Comparison of ENCODE assay signal across 20 cellular contexts in genomic region chr2:129255610-129256313, GRCh38.
"Had no signal": no experiment of that assay in that cellular context is flagged by ENCODE, and none has a peak within 500 bp of the region (broad histone marks: within the 10 kb centered on the region; RNA-seq: fewer than 3 reads in every experiment).

No MANE protein-coding gene starts in this region.

- H3K27me3 ChIP-seq: cardiac muscle cell, sigmoid colon, tibial artery, uterus had no signal

- H3K4me1 Mint-ChIP-seq: activated naive CD4-positive, alpha-beta T cell treated with anti-CD3 and anti-CD28 coated beads, Interleukin-2, amount 10 ng/mL, durations not matched to agents 7 days and 5 days had no signal

- H3K27ac ChIP-seq: cardiac muscle cell, lower lobe of right lung, sigmoid colon, tibial artery, uterus had no signal

- H3K36me3 Mint-ChIP-seq: activated naive CD4-positive, alpha-beta T cell treated with anti-CD3 and anti-CD28 coated beads, Interleukin-2, amount 10 ng/mL, durations not matched to agents 7 days and 5 days had no signal

- ATAC-seq: left colon had no signal

- H3K9me3 ChIP-seq: uterus had no signal

- H3K27me3 Mint-ChIP-seq: activated naive CD4-positive, alpha-beta T cell treated with anti-CD3 and anti-CD28 coated beads, Interleukin-2, amount 10 ng/mL, durations not matched to agents 7 days and 5 days; dendritic cell treated with granulocyte-macrophage colony-stimulating factor and Interleukin-4, amounts not matched to agents 40 ng/mL and 50 ng/mL, for 4 days had no signal

- H3K36me3 ChIP-seq: cardiac muscle cell, lower lobe of right lung, sigmoid colon, tibial artery, uterus had no signal

- H3K27ac Mint-ChIP-seq: activated naive CD4-positive, alpha-beta T cell treated with anti-CD3 and anti-CD28 coated beads, Interleukin-2, amount 10 ng/mL, durations not matched to agents 7 days and 5 days; dendritic cell treated with granulocyte-macrophage colony-stimulating factor and Interleukin-4, amounts not matched to agents 40 ng/mL and 50 ng/mL, for 4 days; nephron had no signal

- H3K4me1 ChIP-seq: lower lobe of right lung, sigmoid colon, tibial artery, uterus had no signal

- H3K4me3 ChIP-seq: cardiac muscle cell, lower lobe of right lung, sigmoid colon, tibial artery, uterus had no signal

- DNase-seq: activated naive CD4-positive, alpha-beta T cell treated with anti-CD3 and anti-CD28 coated beads, Interleukin-2, amount 10 ng/mL, durations not matched to agents 7 days and 5 days; activated T-cell treated with anti-CD3 and anti-CD28 coated beads for 4 hours; effector memory CD4-positive, alpha-beta T cell; foreskin melanocyte; glutamatergic neuron; hippocampal formation; left colon; lower lobe of right lung; nucleus accumbens; posterior cingulate gyrus; sigmoid colon; stimulated activated naive CD4-positive, alpha-beta T cell; substantia nigra; T-helper 1 cell; T-helper 9 cell; tibial artery; uterus had no signal

- H3K4me3 Mint-ChIP-seq: activated naive CD4-positive, alpha-beta T cell treated with anti-CD3 and anti-CD28 coated beads, Interleukin-2, amount 10 ng/mL, durations not matched to agents 7 days and 5 days; dendritic cell treated with granulocyte-macrophage colony-stimulating factor and Interleukin-4, amounts not matched to agents 40 ng/mL and 50 ng/mL, for 4 days; nephron had no signal
